In the genomic region with DNA sequence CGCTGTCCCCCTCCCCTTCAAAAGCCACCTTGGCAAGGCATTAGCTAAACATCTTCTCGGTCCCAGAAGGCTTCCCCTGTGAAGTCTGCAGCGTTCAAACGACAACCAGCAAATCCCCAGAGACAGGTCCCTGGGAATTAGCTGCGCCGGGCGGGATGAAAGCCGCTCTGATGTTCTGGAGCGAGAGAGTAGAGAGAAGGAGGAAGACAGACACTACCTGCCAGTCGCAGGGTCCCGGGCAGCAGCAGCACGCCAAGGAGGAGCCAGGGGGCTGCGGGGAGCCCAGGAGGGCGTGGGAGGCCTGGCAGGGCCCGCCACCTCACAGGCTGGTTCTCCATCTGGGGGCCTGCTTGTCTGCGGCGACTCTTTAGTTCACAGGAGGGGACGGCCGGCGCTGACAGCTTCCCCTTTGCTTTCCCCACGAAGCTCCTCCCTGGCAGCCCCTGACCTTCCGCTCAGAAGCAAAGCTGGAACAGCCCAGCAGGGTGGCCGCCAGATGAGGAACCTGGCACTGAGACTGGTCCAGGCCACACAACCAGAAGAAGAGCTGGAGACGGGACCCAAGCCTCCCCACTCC, we compare ENCODE assay signal across 9 cellular contexts. TPM values are rescaled to one million over a fixed set of nuclear protein-coding genes. Genes with fewer than 3 reads are reported as not detected.
A peak's percentile ranks its signal among the peaks of the same experiment; 100 is the strongest.
DNase-seq lines count a peak whose midpoint lies in the region; ATAC-seq and TF ChIP-seq lines count a peak whose summit lies in the region.
"Had no signal": no experiment of that assay in that cellular context is flagged by ENCODE, and none has a peak within 500 bp of the region (broad histone marks: within the 10 kb centered on the region; RNA-seq: fewer than 3 reads in every experiment).

A gene with protein sequence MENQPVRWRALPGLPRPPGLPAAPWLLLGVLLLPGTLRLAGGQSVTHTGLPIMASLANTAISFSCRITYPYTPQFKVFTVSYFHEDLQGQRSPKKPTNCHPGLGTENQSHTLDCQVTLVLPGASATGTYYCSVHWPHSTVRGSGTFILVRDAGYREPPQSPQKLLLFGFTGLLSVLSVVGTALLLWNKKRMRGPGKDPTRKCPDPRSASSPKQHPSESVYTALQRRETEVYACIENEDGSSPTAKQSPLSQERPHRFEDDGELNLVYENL (minus strand): TSS at position 384 of the 577 bp plus-strand sequence. CDS start 46 bp downstream, at position 338.

- peak within 1 kb of the TSS; percentile 54 for H3K4me3 ChIP-seq in BE2C (ENCODE audit: low read depth, low read length)
- H3K4me3 ChIP-seq in neural progenitor cell = no peak within 1 kb of the TSS
- no peak within 1 kb of the TSS for H3K4me3 ChIP-seq in brain microvascular endothelial cell (ENCODE audit: low read depth, low read length)

- H3K27me3 ChIP-seq in BE2C (no peaks in the 10 kb centered on the region), neural progenitor cell (peaks cover 23% of the 10 kb centered on the region), brain microvascular endothelial cell (replicated peaks) (peaks cover 41% of the 10 kb centered on the region)

- DNase-seq in BE2C (peak; percentile 67), NCI-H69 (lab: John Stamatoyannopoulos, UW) (peak; percentile 60), globus pallidus (ENCODE audit: low spot score) (peak; percentile 39), neural progenitor cell (ENCODE audit: low spot score) (peak; percentile 41), brain microvascular endothelial cell (no peak)
- no peak for DNase-seq in activated naive CD4-positive, alpha-beta T cell treated with anti-CD3 and anti-CD28 coated beads, Interleukin-2, amount 10 ng/mL, durations not matched to agents 7 days and 5 days
- DNase-seq: activated T-cell treated with anti-CD3 and anti-CD28 coated beads for 4 hours had no signal

- TF ChIP-seq CTCF in BE2C (IDR thresholded peaks at IDR 0.05; ENCODE audit: low read depth, low read length) = no peak
- TF ChIP-seq CTCF in neural progenitor cell (IDR thresholded peaks at IDR 0.05) = no peak
- TF ChIP-seq CTCF in brain microvascular endothelial cell (IDR thresholded peaks at IDR 0.05; ENCODE audit: low read depth, low read length, missing control alignments) = no peak

- peak within 1 kb of the TSS; percentile 63 for H3K4me3 Mint-ChIP-seq in neural progenitor cell
- H3K4me3 Mint-ChIP-seq in activated naive CD4-positive, alpha-beta T cell treated with anti-CD3 and anti-CD28 coated beads, Interleukin-2, amount 10 ng/mL, durations not matched to agents 7 days and 5 days = no peak within 1 kb of the TSS

- peaks cover 24% of the 10 kb centered on the region for H3F3A ChIP-seq in neural progenitor cell (ENCODE audit: low read depth)

- peak within 1 kb of the TSS; percentile 64 for H3K4me2 ChIP-seq in neural progenitor cell

- CTCF ChIA-PET in activated naive CD4-positive, alpha-beta T cell treated with anti-CD3 and anti-CD28 coated beads, Interleukin-2, amount 10 ng/mL, durations not matched to agents 7 days and 5 days (lab: Charles Lee) = interaction anchor here (0.6 to 1.4 kb wide), 2 partner anchors 59 to 128 kb away, joined by 3 to 4 read pairs; no protein-coding TSS in a partner anchor

- H3K9me3 ChIP-seq in BE2C (no peaks in the 10 kb centered on the region), neural progenitor cell (ENCODE audit: low read depth) (no peaks in the 10 kb centered on the region)

- no peak within 1 kb of the TSS for H3K9ac ChIP-seq in neural progenitor cell

- H3K27ac Mint-ChIP-seq in neural progenitor cell = peak within 1 kb of the TSS; percentile 32
- no peak within 1 kb of the TSS for H3K27ac Mint-ChIP-seq in activated naive CD4-positive, alpha-beta T cell treated with anti-CD3 and anti-CD28 coated beads, Interleukin-2, amount 10 ng/mL, durations not matched to agents 7 days and 5 days

- no peaks in the 10 kb centered on the region for H3K36me3 Mint-ChIP-seq in neural progenitor cell
- H3K36me3 Mint-ChIP-seq in activated naive CD4-positive, alpha-beta T cell treated with anti-CD3 and anti-CD28 coated beads, Interleukin-2, amount 10 ng/mL, durations not matched to agents 7 days and 5 days = no peaks in the 10 kb centered on the region

- H3K9me3 Mint-ChIP-seq in neural progenitor cell = no peaks in the 10 kb centered on the region
- H3K9me3 Mint-ChIP-seq in activated naive CD4-positive, alpha-beta T cell treated with anti-CD3 and anti-CD28 coated beads, Interleukin-2, amount 10 ng/mL, durations not matched to agents 7 days and 5 days = no peaks in the 10 kb centered on the region

- in situ Hi-C loops in brain microvascular endothelial cell (cut with HindIII; ENCODE audit: low pct_ligation_motif_present, low sequenced_read_pairs) = no loop called here

- H3K27me3 Mint-ChIP-seq in neural progenitor cell (ENCODE audit: insufficient read depth, low read depth) = peaks cover 18% of the 10 kb centered on the region
- peaks cover 81% of the 10 kb centered on the region for H3K27me3 Mint-ChIP-seq in activated naive CD4-positive, alpha-beta T cell treated with anti-CD3 and anti-CD28 coated beads, Interleukin-2, amount 10 ng/mL, durations not matched to agents 7 days and 5 days

- H2AFZ ChIP-seq in neural progenitor cell (replicated peaks) = no peak within 1 kb of the TSS

- peaks cover 7% of the 10 kb centered on the region for H4K20me1 ChIP-seq in neural progenitor cell (ENCODE audit: low read depth)

- H3K27ac ChIP-seq in neural progenitor cell = no peak within 1 kb of the TSS
- H3K27ac ChIP-seq in brain microvascular endothelial cell = no peak within 1 kb of the TSS

- no peaks in the 10 kb centered on the region for H3K79me2 ChIP-seq in neural progenitor cell (ENCODE audit: low read depth)

- no peaks in the 10 kb centered on the region for H3K36me3 ChIP-seq in BE2C
- no peaks in the 10 kb centered on the region for H3K36me3 ChIP-seq in neural progenitor cell
- no peaks in the 10 kb centered on the region for H3K36me3 ChIP-seq in brain microvascular endothelial cell (replicated peaks)

- peaks cover 48% of the 10 kb centered on the region for H3K4me1 Mint-ChIP-seq in neural progenitor cell
- H3K4me1 Mint-ChIP-seq in activated naive CD4-positive, alpha-beta T cell treated with anti-CD3 and anti-CD28 coated beads, Interleukin-2, amount 10 ng/mL, durations not matched to agents 7 days and 5 days = peaks cover 7% of the 10 kb centered on the region

- peaks cover 38% of the 10 kb centered on the region for H3K4me1 ChIP-seq in BE2C
- H3K4me1 ChIP-seq in neural progenitor cell = peaks cover 39% of the 10 kb centered on the region

- ATAC-seq in GM21381 (IDR thresholded peaks at IDR 0.05; ENCODE audit: unreplicated experiment) (no peak), HG03439 (IDR thresholded peaks at IDR 0.05; ENCODE audit: unreplicated experiment) (no peak)

RNA-seq across cellular contexts. Expression of the gene that starts here (rescaled TPM):
- 5.0 TPM for polyA plus RNA-seq in BE2C (2012; ENCODE audit: insufficient read depth, insufficient read length, low read depth)
- total RNA-seq in neural progenitor cell (ENCODE audit: low replicate concordance) = 0.19 and 0.40 TPM in 2 replicates

Comparison
In these comparisons a context has a peak if more than half of its experiments do, and no peak if none do; other contexts are left out.
1. Peak in DNase-seq and H3K4me2 ChIP-seq in neural progenitor cell; RNA of the gene not detected or under 1 TPM.
2. DNase-seq: peak in BE2C (single experiment), NCI-H69 (single experiment) and globus pallidus (single experiment); none in brain microvascular endothelial cell (single experiment) and activated naive CD4-positive, alpha-beta T cell treated with anti-CD3 and anti-CD28 coated beads, Interleukin-2, amount 10 ng/mL, durations not matched to agents 7 days and 5 days (single experiment).